ENCODE assay signal across 9 cellular contexts in the genomic region with DNA sequence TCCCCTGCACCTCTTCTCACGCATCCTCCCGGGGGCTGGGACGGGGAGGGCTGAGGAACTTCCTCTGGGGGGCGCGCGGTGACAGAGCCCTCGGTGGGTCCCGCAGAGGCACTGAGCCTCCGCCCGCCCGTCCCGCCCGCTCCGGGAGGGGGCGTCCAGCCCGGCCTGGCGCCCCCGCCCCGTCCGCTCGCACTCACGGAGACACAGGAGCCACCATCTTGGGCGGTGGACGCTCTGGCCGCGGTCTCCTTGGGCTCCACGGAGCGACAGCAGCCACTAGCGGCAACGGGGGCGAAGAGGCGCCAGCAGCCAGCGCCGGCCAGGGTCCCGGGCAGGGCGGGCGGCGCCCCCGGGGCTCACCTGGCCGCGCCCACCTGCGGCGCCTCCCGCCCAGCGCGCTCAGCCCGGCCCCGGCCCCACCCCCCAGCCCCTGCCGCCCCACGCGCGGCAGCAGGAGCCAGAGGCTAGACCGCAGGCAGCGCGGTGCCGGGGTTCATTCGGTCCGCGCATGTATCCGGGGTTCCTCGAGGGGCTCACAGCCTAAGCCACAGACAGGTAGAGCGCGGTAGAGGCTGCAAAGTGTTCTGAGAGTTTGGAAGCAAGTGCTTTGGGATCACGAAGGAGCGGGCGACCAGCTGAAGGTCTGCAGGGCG. TPM values are rescaled to one million over a fixed set of nuclear protein-coding genes. Genes with fewer than 3 reads are reported as not detected.
DNase-seq lines count a peak whose midpoint lies in the region; ATAC-seq and TF ChIP-seq lines count a peak whose summit lies in the region.
"Had no signal": no experiment of that assay in that cellular context is flagged by ENCODE, and none has a peak within 500 bp of the region (broad histone marks: within the 10 kb centered on the region; RNA-seq: fewer than 3 reads in every experiment).

A gene (minus strand): TSS at position 242 of the 653 bp plus-strand sequence. CDS start 7,225 bp downstream, outside the sequence.

- H3K27me3 ChIP-seq in HUES64 (ENCODE audit: insufficient read depth, low read length) (peaks cover 6% of the 10 kb centered on the region; the same call in 1 of the 2 replicates), iPS-15b (ENCODE audit: control insufficient read depth, insufficient read depth, low read length) (peaks cover 10% of the 10 kb centered on the region), gastrocnemius medialis (peaks cover 0 to 4% (median 0%) of the 10 kb centered on the region in 3 donors)

- peak; percentile 74 for ATAC-seq in gastrocnemius medialis
- ATAC-seq in GM21515 (IDR thresholded peaks at IDR 0.05; ENCODE audit: unreplicated experiment) = no peak
- ATAC-seq in GM18870 (IDR thresholded peaks at IDR 0.05; ENCODE audit: unreplicated experiment) = no peak

- DNase-seq in EH (ENCODE audit: low read depth) (peak; percentile 40), T follicular helper cell (ENCODE audit: low read depth) (peak; percentile 25), astrocyte of the spinal cord (ENCODE audit: low read depth, low spot score) (no peak), gastrocnemius medialis (peak; percentile 10 to 41)

- TF ChIP-seq POLR2A in gastrocnemius medialis (IDR thresholded peaks at IDR 0.05) = no peak

- TF ChIP-seq CTCF in astrocyte of the spinal cord (IDR thresholded peaks at IDR 0.05; ENCODE audit: low read depth, low read length) = peak; percentile 32
- peak in 1 of 5 experiments; percentile 49 for TF ChIP-seq CTCF in gastrocnemius medialis (IDR thresholded peaks at IDR 0.05 in 4 of 5, conservative IDR thresholded peaks at IDR 0.05 in 1 of 5)

- in situ Hi-C loops in astrocyte of the spinal cord (cut with HindIII; ENCODE audit: low sequenced_read_pairs) = no loop called here
- in situ Hi-C loops in gastrocnemius medialis (cut with MboI; ENCODE audit: low sequenced_read_pairs in 4 of 4) = no loop called here

- H3K4me1 ChIP-seq in HUES64 (ENCODE audit: insufficient read depth, low read length) (peaks cover 23% of the 10 kb centered on the region), iPS-15b (ENCODE audit: control insufficient read depth, insufficient read depth, low read length) (peaks cover 2% of the 10 kb centered on the region), gastrocnemius medialis (peaks cover 0 to 3% of the 10 kb centered on the region in 2 donors)

- H3K27ac ChIP-seq in HUES64 (ENCODE audit: low read depth, low read length) (no peak within 1 kb of the TSS), gastrocnemius medialis (peak within 1 kb of the TSS; percentile 12 to 47 (median 35))
- H3K27ac ChIP-seq: epithelial cell of prostate had no signal

- intact Hi-C loops in gastrocnemius medialis (cut with DNase I; ENCODE audit: low total_unique reads) = loop anchor here (2.0 kb wide), 1 partner anchor 26 kb away; no protein-coding TSS in a partner anchor

- peak within 1 kb of the TSS; percentile 32; the same call in 1 of the 2 replicates for H3K9ac ChIP-seq in HUES64 (ENCODE audit: low read depth, low read length)
- H3K9ac ChIP-seq in iPS-15b (ENCODE audit: low read depth, low read length) = peak within 1 kb of the TSS; percentile 47

- 1% methylated on average over 67 of the region's 67 CpGs for WGBS in HUES64

- H3K4me3 ChIP-seq in HUES64 (ENCODE audit: low read length) (peak within 1 kb of the TSS; percentile 60), astrocyte of the spinal cord (ENCODE audit: low read depth, low read length) (peak within 1 kb of the TSS; percentile 37), iPS-15b (ENCODE audit: low read depth, low read length) (peak within 1 kb of the TSS; percentile 72), gastrocnemius medialis (peak within 1 kb of the TSS; percentile 59 to 86 (median 70))

- H3K9me3 ChIP-seq in HUES64 (ENCODE audit: insufficient read depth, low read depth, low read length) (no peaks in the 10 kb centered on the region), iPS-15b (ENCODE audit: control insufficient read depth, insufficient read depth, low read length) (no peaks in the 10 kb centered on the region), gastrocnemius medialis (no peaks in the 10 kb centered on the region)

- H3K36me3 ChIP-seq in HUES64 (ENCODE audit: insufficient read depth, low read length) (no peaks in the 10 kb centered on the region), iPS-15b (ENCODE audit: control insufficient read depth, insufficient read depth, low read length) (no peaks in the 10 kb centered on the region), gastrocnemius medialis (no peaks in the 10 kb centered on the region)

RNA-seq across cellular contexts. Expression of the gene that starts here (rescaled TPM):
- polyA plus RNA-seq in HUES64 (2013, experiment 1 of 2) = 0.55 TPM
- 1.3 TPM for polyA plus RNA-seq in HUES64 (2013, experiment 2 of 2)
- under 1 TPM; 0.13 to 0.86 (median 0.38) TPM for total RNA-seq in gastrocnemius medialis

Comparison
In these comparisons a context has a peak if more than half of its experiments do, and no peak if none do; other contexts are left out.
1. Peak in DNase-seq, ATAC-seq, H3K4me3 ChIP-seq and H3K27ac ChIP-seq in gastrocnemius medialis; RNA of the gene not detected or under 1 TPM.